In the genomic region with DNA sequence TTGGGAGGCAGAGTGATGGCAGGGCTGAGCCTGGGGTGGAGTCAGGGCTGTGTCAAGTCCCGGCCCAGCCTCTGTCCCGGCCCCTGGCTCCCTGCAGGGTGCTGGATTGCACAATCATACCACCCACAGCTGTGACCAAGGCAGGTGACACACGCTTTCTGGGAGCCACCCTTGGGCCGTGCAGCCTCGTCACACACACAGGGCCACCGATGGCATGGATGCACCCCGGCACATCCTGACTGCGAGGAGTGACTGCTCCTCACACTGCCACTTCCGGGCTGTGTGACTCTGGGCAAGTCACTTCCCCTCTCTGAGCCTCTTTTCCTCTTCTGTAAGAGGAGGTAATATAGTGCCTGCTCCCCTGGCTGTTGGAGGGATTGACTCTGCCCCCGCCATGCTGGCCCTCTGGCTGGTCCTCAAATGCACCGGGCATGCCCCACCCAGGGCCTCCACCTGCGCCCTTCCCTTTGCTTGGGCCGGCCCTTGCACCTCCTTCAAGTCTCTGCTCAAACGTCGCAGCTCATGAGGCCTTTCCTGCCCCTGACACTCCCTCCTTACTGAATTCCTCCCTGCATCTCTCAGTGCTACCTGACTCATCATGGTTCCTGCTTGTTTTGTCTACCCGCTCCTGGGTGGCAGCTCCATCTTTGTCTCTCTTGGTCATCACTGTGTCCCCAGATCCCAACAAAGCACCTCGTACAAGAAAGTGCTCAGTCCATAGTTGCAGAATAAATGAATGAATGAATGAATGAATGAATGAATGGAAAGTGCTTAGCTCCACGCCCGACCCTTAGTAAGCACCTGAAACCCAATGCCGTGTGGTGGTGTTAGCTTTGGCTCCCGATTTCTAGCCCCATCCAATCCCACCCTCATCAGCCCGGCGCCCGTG, we compare ENCODE assay signal across 7 cellular contexts.
A peak's percentile ranks its signal among the peaks of the same experiment; 100 is the strongest.
DNase-seq lines count a peak whose midpoint lies in the region; ATAC-seq, FAIRE-seq and TF ChIP-seq lines count a peak whose summit lies in the region.

No MANE protein-coding gene starts in this region.

- H3K36me3 Mint-ChIP-seq in T-helper 2 cell treated with Interferon-gamma antibody and Interleukin-4, amounts not matched to agents 5 μg/mL and 100 μg/mL, for 36 hours (ENCODE audit: low read depth) = no peaks in the 10 kb centered on the region
- H3K36me3 Mint-ChIP-seq in stimulated activated naive B cell treated with anti-CD40 and anti-IgM and Interleukin-4, amounts not matched to agents 10 μg/mL and 1 μg/mL and 100 μg/mL, for 72 hours = no peaks in the 10 kb centered on the region
- H3K36me3 Mint-ChIP-seq in progenitor cell of endocrine pancreas (ENCODE audit: insufficient read depth) = no peaks in the 10 kb centered on the region

- DNase-seq in HTR-8/SVneo (ENCODE audit: insufficient read length, low spot score) = peak; percentile 77
- DNase-seq in T-helper 2 cell treated with Interferon-gamma antibody and Interleukin-4, amounts not matched to agents 5 μg/mL and 100 μg/mL, for 36 hours (ENCODE audit: low spot score) = peak; percentile 36
- no peak for DNase-seq in left ventricle myocardium superior
- DNase-seq in stimulated activated naive B cell treated with anti-CD40 and anti-IgM and Interleukin-4, amounts not matched to agents 10 μg/mL and 1 μg/mL and 100 μg/mL, for 72 hours = no peak
- no peak for DNase-seq in NCI-H1436 treated with DMSO at 0.1 percent for 48 hours (lab: John Stamatoyannopoulos, UW)
- no peak for DNase-seq in progenitor cell of endocrine pancreas (ENCODE audit: low spot score, unreplicated experiment)

- H3K4me1 Mint-ChIP-seq in T-helper 2 cell treated with Interferon-gamma antibody and Interleukin-4, amounts not matched to agents 5 μg/mL and 100 μg/mL, for 36 hours (ENCODE audit: low read depth) = peaks cover 22% of the 10 kb centered on the region
- peaks cover 26 to 41% of the 10 kb centered on the region in 2 donors for H3K4me1 Mint-ChIP-seq in stimulated activated naive B cell treated with anti-CD40 and anti-IgM and Interleukin-4, amounts not matched to agents 10 μg/mL and 1 μg/mL and 100 μg/mL, for 72 hours
- no peaks in the 10 kb centered on the region for H3K4me1 Mint-ChIP-seq in progenitor cell of endocrine pancreas (ENCODE audit: low read depth)

- intact Hi-C loops in left ventricle myocardium superior (cut with micrococcal nuclease) = no loop called here

- H3K27ac Mint-ChIP-seq in T-helper 2 cell treated with Interferon-gamma antibody and Interleukin-4, amounts not matched to agents 5 μg/mL and 100 μg/mL, for 36 hours = no peak overlapping the region
- peak overlapping the region; percentile 27 for H3K27ac Mint-ChIP-seq in stimulated activated naive B cell treated with anti-CD40 and anti-IgM and Interleukin-4, amounts not matched to agents 10 μg/mL and 1 μg/mL and 100 μg/mL, for 72 hours
- no peak overlapping the region for H3K27ac Mint-ChIP-seq in progenitor cell of endocrine pancreas

- ATAC-seq in left ventricle myocardium superior (peak; percentile 3), HG03135 (IDR thresholded peaks at IDR 0.05; ENCODE audit: unreplicated experiment) (no peak)
- no peak for ATAC-seq in stimulated activated naive B cell treated with anti-CD40 and anti-IgM and Interleukin-4, amounts not matched to agents 10 μg/mL and 1 μg/mL and 100 μg/mL, for 72 hours (replicated peaks)

- no peak overlapping the region for H3K4me3 Mint-ChIP-seq in T-helper 2 cell treated with Interferon-gamma antibody and Interleukin-4, amounts not matched to agents 5 μg/mL and 100 μg/mL, for 36 hours
- H3K4me3 Mint-ChIP-seq in stimulated activated naive B cell treated with anti-CD40 and anti-IgM and Interleukin-4, amounts not matched to agents 10 μg/mL and 1 μg/mL and 100 μg/mL, for 72 hours = no peak overlapping the region
- H3K4me3 Mint-ChIP-seq in progenitor cell of endocrine pancreas (ENCODE audit: low read depth) = no peak overlapping the region

- H3K9me3 Mint-ChIP-seq in T-helper 2 cell treated with Interferon-gamma antibody and Interleukin-4, amounts not matched to agents 5 μg/mL and 100 μg/mL, for 36 hours = no peaks in the 10 kb centered on the region
- H3K9me3 Mint-ChIP-seq in stimulated activated naive B cell treated with anti-CD40 and anti-IgM and Interleukin-4, amounts not matched to agents 10 μg/mL and 1 μg/mL and 100 μg/mL, for 72 hours = no peaks in the 10 kb centered on the region
- no peaks in the 10 kb centered on the region for H3K9me3 Mint-ChIP-seq in progenitor cell of endocrine pancreas (ENCODE audit: low read depth)

- no peaks in the 10 kb centered on the region for H3K27me3 Mint-ChIP-seq in T-helper 2 cell treated with Interferon-gamma antibody and Interleukin-4, amounts not matched to agents 5 μg/mL and 100 μg/mL, for 36 hours (ENCODE audit: low read depth)
- H3K27me3 Mint-ChIP-seq in stimulated activated naive B cell treated with anti-CD40 and anti-IgM and Interleukin-4, amounts not matched to agents 10 μg/mL and 1 μg/mL and 100 μg/mL, for 72 hours = peaks cover 44 to 51% of the 10 kb centered on the region in 2 donors
- peaks cover 19% of the 10 kb centered on the region for H3K27me3 Mint-ChIP-seq in progenitor cell of endocrine pancreas

- FAIRE-seq in HTR-8/SVneo (lab: Jason Lieb, UNC) = no peak

- TF ChIP-seq CTCF in progenitor cell of endocrine pancreas (IDR thresholded peaks at IDR 0.05; ENCODE audit: unreplicated experiment) = no peak

Comparison
In these comparisons a context has a peak if more than half of its experiments do, and no peak if none do; other contexts are left out.
1. DNase-seq: peak in HTR-8/SVneo (single experiment) and T-helper 2 cell treated with Interferon-gamma antibody and Interleukin-4, amounts not matched to agents 5 μg/mL and 100 μg/mL, for 36 hours (single experiment); none in left ventricle myocardium superior (single experiment), stimulated activated naive B cell treated with anti-CD40 and anti-IgM and Interleukin-4, amounts not matched to agents 10 μg/mL and 1 μg/mL and 100 μg/mL, for 72 hours (single experiment), NCI-H1436 treated with DMSO at 0.1 percent for 48 hours (single experiment) and progenitor cell of endocrine pancreas (single experiment).